Comparison of ENCODE assay signal across 5 cellular contexts in genomic region chr3:73150369-73150768, GRCh38.
"Had no signal": no experiment of that assay in that cellular context is flagged by ENCODE, and none has a peak within 500 bp of the region (broad histone marks: within the 10 kb centered on the region; RNA-seq: fewer than 3 reads in every experiment).

No MANE protein-coding gene starts in this region.

- ATAC-seq: HepG2, K562 had no signal

- DNase-seq: IMR-90, KBM-7, KG1 had no signal

- H3K4me3 ChIP-seq: K562 had no signal
